24 cellular contexts compared by ENCODE assay signal in genomic region chr19:12230751-12231733, GRCh38.
DNase-seq lines count a peak whose midpoint lies in the region; ATAC-seq lines count a peak whose summit lies in the region.
"Had no signal": no experiment of that assay in that cellular context is flagged by ENCODE, and none has a peak within 500 bp of the region (broad histone marks: within the 10 kb centered on the region; RNA-seq: fewer than 3 reads in every experiment).

No MANE protein-coding gene starts in this region.

- H3K9me3 Mint-ChIP-seq in stimulated activated naive CD8-positive, alpha-beta T cell treated with anti-CD3 and anti-CD28 coated beads, Interleukin-15, amount 100 ng/mL, for 72 hours: peaks cover 12 to 33% of the 10 kb centered on the region in 2 donors
- no peaks in the 10 kb centered on the region for H3K9me3 Mint-ChIP-seq in central memory CD8-positive, alpha-beta T cell
- H3K9me3 Mint-ChIP-seq in activated naive CD8-positive, alpha-beta T cell treated with anti-CD3 and anti-CD28 coated beads, Interleukin-2, amount 50 U/mL, for 24 hours: peaks cover 5% of the 10 kb centered on the region
- H3K9me3 Mint-ChIP-seq in activated T-helper 2 cell treated with anti-CD3 and anti-CD28 coated beads, Interferon-gamma antibody, Interleukin-2, Interleukin-4, amounts not matched to agents 10 μg/mL and 5 μg/mL and 100 μg/mL, durations not matched to agents 14 hours and 24 hours and 36 hours: peaks cover 72% of the 10 kb centered on the region

- ATAC-seq in stimulated activated naive CD8-positive, alpha-beta T cell treated with anti-CD3 and anti-CD28 coated beads, Interleukin-15, amount 100 ng/mL, for 72 hours: no peak
- no peak for ATAC-seq in stimulated activated naive CD8-positive, alpha-beta T cell treated with anti-CD3 and anti-CD28 coated beads, Interleukin-15, Interleukin-2, amounts not matched to agents 100 U/mL and 50 U/mL, for 24 hours
- ATAC-seq in central memory CD8-positive, alpha-beta T cell (replicated peaks; ENCODE audit: extremely low read depth, poor library complexity, severe bottlenecking): no peak
- ATAC-seq in left cardiac atrium (peak; percentile 75 to 94), GM19351 (IDR thresholded peaks at IDR 0.05; ENCODE audit: unreplicated experiment) (no peak)
- no peak for ATAC-seq in activated naive CD8-positive, alpha-beta T cell treated with anti-CD3 and anti-CD28 coated beads, Interleukin-2, amount 50 U/mL, for 24 hours
- ATAC-seq: activated CD4-positive, alpha-beta T cell treated with anti-CD3 and anti-CD28 coated beads for 36 hours; activated T-helper 17 cell treated with anti-CD3 and anti-CD28 coated beads, Interleukin-2, amount 50 U/mL, for 72 hours; pancreas had no signal

- no peaks in the 10 kb centered on the region for H3K27me3 Mint-ChIP-seq in stimulated activated naive CD8-positive, alpha-beta T cell treated with anti-CD3 and anti-CD28 coated beads, Interleukin-15, amount 100 ng/mL, for 72 hours
- H3K27me3 Mint-ChIP-seq in central memory CD8-positive, alpha-beta T cell: no peaks in the 10 kb centered on the region
- no peaks in the 10 kb centered on the region for H3K27me3 Mint-ChIP-seq in activated naive CD8-positive, alpha-beta T cell treated with anti-CD3 and anti-CD28 coated beads, Interleukin-2, amount 50 U/mL, for 24 hours
- H3K27me3 Mint-ChIP-seq in activated T-helper 2 cell treated with anti-CD3 and anti-CD28 coated beads, Interferon-gamma antibody, Interleukin-2, Interleukin-4, amounts not matched to agents 10 μg/mL and 5 μg/mL and 100 μg/mL, durations not matched to agents 14 hours and 24 hours and 36 hours (ENCODE audit: low read depth): no peaks in the 10 kb centered on the region
- H3K27me3 Mint-ChIP-seq: activated CD4-positive, alpha-beta T cell treated with anti-CD3 and anti-CD28 coated beads for 36 hours; activated T-helper 17 cell treated with anti-CD3 and anti-CD28 coated beads, Interleukin-2, amount 50 U/mL, for 72 hours; CD8-positive, alpha-beta memory T cell; stimulated activated naive CD8-positive, alpha-beta T cell treated with anti-CD3 and anti-CD28 coated beads, Interleukin-15, Interleukin-2, amounts not matched to agents 100 ng/mL and 50 ng/mL, for 24 hours had no signal

- H3K27ac Mint-ChIP-seq in stimulated activated naive CD8-positive, alpha-beta T cell treated with anti-CD3 and anti-CD28 coated beads, Interleukin-15, amount 100 ng/mL, for 72 hours: peak overlapping the region; percentile 1 to 44
- peak overlapping the region; percentile 22 for H3K27ac Mint-ChIP-seq in central memory CD8-positive, alpha-beta T cell (ENCODE audit: low read depth)
- H3K27ac Mint-ChIP-seq in activated naive CD8-positive, alpha-beta T cell treated with anti-CD3 and anti-CD28 coated beads, Interleukin-2, amount 50 U/mL, for 24 hours: no peak overlapping the region
- no peak overlapping the region for H3K27ac Mint-ChIP-seq in activated T-helper 2 cell treated with anti-CD3 and anti-CD28 coated beads, Interferon-gamma antibody, Interleukin-2, Interleukin-4, amounts not matched to agents 10 μg/mL and 5 μg/mL and 100 μg/mL, durations not matched to agents 14 hours and 24 hours and 36 hours
- H3K27ac Mint-ChIP-seq: activated CD4-positive, alpha-beta T cell treated with anti-CD3 and anti-CD28 coated beads for 36 hours; activated T-helper 17 cell treated with anti-CD3 and anti-CD28 coated beads, Interleukin-2, amount 50 U/mL, for 72 hours; H9; stimulated activated naive CD8-positive, alpha-beta T cell treated with anti-CD3 and anti-CD28 coated beads, Interleukin-15, Interleukin-2, amounts not matched to agents 100 ng/mL and 50 ng/mL, for 24 hours had no signal

- no peak for DNase-seq in stimulated activated naive CD8-positive, alpha-beta T cell treated with anti-CD3 and anti-CD28 coated beads, Interleukin-15, amount 100 ng/mL, for 72 hours
- no peak for DNase-seq in stimulated activated naive CD8-positive, alpha-beta T cell treated with anti-CD3 and anti-CD28 coated beads, Interleukin-15, Interleukin-2, amounts not matched to agents 100 U/mL and 50 U/mL, for 24 hours
- no peak for DNase-seq in central memory CD8-positive, alpha-beta T cell (ENCODE audit: low spot score in 2 of 2)
- peak; percentile 45 for DNase-seq in left cardiac atrium
- DNase-seq in kidney glomerular epithelial cell (lab: John Stamatoyannopoulos, UW): no peak
- no peak for DNase-seq in activated naive CD8-positive, alpha-beta T cell treated with anti-CD3 and anti-CD28 coated beads, Interleukin-2, amount 50 U/mL, for 24 hours
- DNase-seq in activated T-helper 2 cell treated with anti-CD3 and anti-CD28 coated beads, Interferon-gamma antibody, Interleukin-2, Interleukin-4, amounts not matched to agents 10 μg/mL and 5 μg/mL and 100 μg/mL, durations not matched to agents 14 hours and 24 hours and 36 hours (ENCODE audit: low spot score): no peak
- DNase-seq: activated CD4-positive, alpha-beta T cell treated with anti-CD3 and anti-CD28 coated beads for 36 hours; activated naive CD4-positive, alpha-beta T cell treated with anti-CD3 and anti-CD28 coated beads, Interleukin-2, amount 50 U/mL, for 16 hours; amygdala; CD8-positive, alpha-beta memory T cell; colonic mucosa; effector CD4-positive, alpha-beta T cell; H9; head of caudate nucleus; Karpas-422; pancreas; Peyer's patch; SJCRH30; stimulated activated CD4-positive, alpha-beta T cell treated with anti-CD3 and anti-CD28 coated beads, Interleukin-2, amount 100 ng/mL, for 24 hours; SW 1271 had no signal

- intact Hi-C loops in left cardiac atrium (cut with DNase I): no loop called here
- intact Hi-C loops in activated T-helper 2 cell treated with anti-CD3 and anti-CD28 coated beads, Interferon-gamma antibody, Interleukin-2, Interleukin-4, amounts not matched to agents 10 μg/mL and 5 μg/mL and 100 μg/mL, durations not matched to agents 14 hours and 24 hours and 36 hours (cut with micrococcal nuclease): no loop called here

- H3K36me3 Mint-ChIP-seq in central memory CD8-positive, alpha-beta T cell (ENCODE audit: insufficient read depth): peaks cover 4% of the 10 kb centered on the region
- peaks cover 39% of the 10 kb centered on the region for H3K36me3 Mint-ChIP-seq in activated naive CD8-positive, alpha-beta T cell treated with anti-CD3 and anti-CD28 coated beads, Interleukin-2, amount 50 U/mL, for 24 hours (ENCODE audit: low read depth)
- peaks cover 10% of the 10 kb centered on the region for H3K36me3 Mint-ChIP-seq in activated T-helper 2 cell treated with anti-CD3 and anti-CD28 coated beads, Interferon-gamma antibody, Interleukin-2, Interleukin-4, amounts not matched to agents 10 μg/mL and 5 μg/mL and 100 μg/mL, durations not matched to agents 14 hours and 24 hours and 36 hours (ENCODE audit: low read depth)

- H3K4me1 Mint-ChIP-seq in stimulated activated naive CD8-positive, alpha-beta T cell treated with anti-CD3 and anti-CD28 coated beads, Interleukin-15, amount 100 ng/mL, for 72 hours: no peaks in the 10 kb centered on the region
- peaks cover 5% of the 10 kb centered on the region for H3K4me1 Mint-ChIP-seq in central memory CD8-positive, alpha-beta T cell
- no peaks in the 10 kb centered on the region for H3K4me1 Mint-ChIP-seq in activated naive CD8-positive, alpha-beta T cell treated with anti-CD3 and anti-CD28 coated beads, Interleukin-2, amount 50 U/mL, for 24 hours
- H3K4me1 Mint-ChIP-seq in activated T-helper 2 cell treated with anti-CD3 and anti-CD28 coated beads, Interferon-gamma antibody, Interleukin-2, Interleukin-4, amounts not matched to agents 10 μg/mL and 5 μg/mL and 100 μg/mL, durations not matched to agents 14 hours and 24 hours and 36 hours (ENCODE audit: low read depth): no peaks in the 10 kb centered on the region
- H3K4me1 Mint-ChIP-seq: activated CD4-positive, alpha-beta T cell treated with anti-CD3 and anti-CD28 coated beads for 36 hours had no signal

- no peak overlapping the region for H3K4me3 Mint-ChIP-seq in stimulated activated naive CD8-positive, alpha-beta T cell treated with anti-CD3 and anti-CD28 coated beads, Interleukin-15, amount 100 ng/mL, for 72 hours
- no peak overlapping the region for H3K4me3 Mint-ChIP-seq in central memory CD8-positive, alpha-beta T cell
- H3K4me3 Mint-ChIP-seq in activated naive CD8-positive, alpha-beta T cell treated with anti-CD3 and anti-CD28 coated beads, Interleukin-2, amount 50 U/mL, for 24 hours: no peak overlapping the region
- no peak overlapping the region for H3K4me3 Mint-ChIP-seq in activated T-helper 2 cell treated with anti-CD3 and anti-CD28 coated beads, Interferon-gamma antibody, Interleukin-2, Interleukin-4, amounts not matched to agents 10 μg/mL and 5 μg/mL and 100 μg/mL, durations not matched to agents 14 hours and 24 hours and 36 hours (ENCODE audit: low read depth)
- H3K4me3 Mint-ChIP-seq: activated CD4-positive, alpha-beta T cell treated with anti-CD3 and anti-CD28 coated beads for 36 hours; activated T-helper 17 cell treated with anti-CD3 and anti-CD28 coated beads, Interleukin-2, amount 50 U/mL, for 72 hours; CD8-positive, alpha-beta memory T cell; H9; stimulated activated naive CD8-positive, alpha-beta T cell treated with anti-CD3 and anti-CD28 coated beads, Interleukin-15, Interleukin-2, amounts not matched to agents 100 ng/mL and 50 ng/mL, for 24 hours had no signal

Comparison
In these comparisons a context has a peak if more than half of its experiments do, and no peak if none do; other contexts are left out.
1. ATAC-seq: peak in left cardiac atrium (2 of 2); none in stimulated activated naive CD8-positive, alpha-beta T cell treated with anti-CD3 and anti-CD28 coated beads, Interleukin-15, amount 100 ng/mL, for 72 hours (single experiment), stimulated activated naive CD8-positive, alpha-beta T cell treated with anti-CD3 and anti-CD28 coated beads, Interleukin-15, Interleukin-2, amounts not matched to agents 100 U/mL and 50 U/mL, for 24 hours (single experiment), central memory CD8-positive, alpha-beta T cell (single experiment), activated naive CD8-positive, alpha-beta T cell treated with anti-CD3 and anti-CD28 coated beads, Interleukin-2, amount 50 U/mL, for 24 hours (single experiment) and GM19351 (single experiment).
2. H3K27ac Mint-ChIP-seq: peak in stimulated activated naive CD8-positive, alpha-beta T cell treated with anti-CD3 and anti-CD28 coated beads, Interleukin-15, amount 100 ng/mL, for 72 hours (2 of 2) and central memory CD8-positive, alpha-beta T cell (single experiment); none in activated naive CD8-positive, alpha-beta T cell treated with anti-CD3 and anti-CD28 coated beads, Interleukin-2, amount 50 U/mL, for 24 hours (single experiment) and activated T-helper 2 cell treated with anti-CD3 and anti-CD28 coated beads, Interferon-gamma antibody, Interleukin-2, Interleukin-4, amounts not matched to agents 10 μg/mL and 5 μg/mL and 100 μg/mL, durations not matched to agents 14 hours and 24 hours and 36 hours (single experiment).